Comparison of ENCODE assay signal across 1 cellular context in the genomic region with DNA sequence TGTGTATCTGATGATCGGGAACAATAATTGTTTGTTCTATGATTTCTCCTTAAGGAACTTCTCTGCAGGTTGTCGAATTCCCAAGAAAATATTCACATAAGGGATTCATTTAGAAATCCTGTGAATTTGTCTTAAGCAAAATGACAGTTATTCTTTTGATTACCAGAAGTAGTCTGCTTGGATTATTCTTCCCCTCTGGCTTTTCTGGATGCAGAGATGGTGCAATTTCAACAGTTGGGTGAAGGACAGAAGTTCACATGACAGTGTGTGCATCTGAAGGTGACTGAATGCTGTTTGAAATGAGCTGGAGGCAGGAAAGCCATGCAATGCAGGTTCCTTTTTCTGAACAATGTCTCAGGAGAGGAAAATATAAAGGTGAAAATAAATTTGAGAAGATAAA.
TF ChIP-seq lines count a peak whose summit lies in the region.

No MANE protein-coding gene starts in this region.

TF ChIP-seq in HEK293T, 16 proteins besides CTCF, POLR2A, EP300 and RAD21 (continued from another document):
- TF ChIP-seq ARNT (IDR thresholded peaks at IDR 0.05) (no peak), SUZ12 (IDR thresholded peaks at IDR 0.05) (no peak)
TF ChIP-seq in HEK293T: peak in this region for 0.
